Comparison of ENCODE assay signal across 15 cellular contexts in genomic region chr18:22517356-22517755, GRCh38.
DNase-seq lines count a peak whose midpoint lies in the region; ATAC-seq, FAIRE-seq and TF ChIP-seq lines count a peak whose summit lies in the region.
"Had no signal": no experiment of that assay in that cellular context is flagged by ENCODE, and none has a peak within 500 bp of the region (broad histone marks: within the 10 kb centered on the region; RNA-seq: fewer than 3 reads in every experiment).

No MANE protein-coding gene starts in this region.

- no peak overlapping the region for H3K9ac ChIP-seq in K562 (ENCODE audit: insufficient read depth in 1 of 2, low read depth in 2 of 2, low read length in 2 of 2)
- no peak overlapping the region for H3K9ac ChIP-seq in PC-3 (ENCODE audit: low read length)
- no peak overlapping the region for H3K9ac ChIP-seq in SK-N-SH

- H3K4me3 ChIP-seq in K562 (no peak overlapping the region), pancreas (no peak overlapping the region), PC-3 (ENCODE audit: low read length) (no peak overlapping the region), SK-N-SH (ENCODE audit: low read depth in 2 of 2, low read length in 1 of 2) (no peak overlapping the region)

- no peak overlapping the region for H3K4me2 ChIP-seq in K562 (ENCODE audit: insufficient read depth, low read length)
- no peak overlapping the region for H3K4me2 ChIP-seq in PC-3 (ENCODE audit: low read length)
- no peak overlapping the region for H3K4me2 ChIP-seq in SK-N-SH

- no peaks in the 10 kb centered on the region for H3K9me1 ChIP-seq in K562 (ENCODE audit: control insufficient read depth, insufficient read depth, low read length)

- in situ Hi-C loops in K562 (cut with MboI) = no loop called here

- WGBS in K562 (ENCODE audit: insufficient coverage, low coverage, missing lambda C conversion rate) = 38% methylated on average over 2 of the region's 2 CpGs
- whole genome bisulfite sequencing in pancreas, 2 donors = 58 to 66% methylated on average over 2 of the region's 2 CpGs
- WGBS in SK-N-SH (ENCODE audit: low lambda C conversion rate) = 29% methylated on average over 2 of the region's 2 CpGs

- H3K4me1 ChIP-seq in K562 (replicated peaks in 1 of 2; ENCODE audit: control insufficient read depth in 2 of 2, insufficient read depth in 2 of 2, low read length in 2 of 2) (no peaks in the 10 kb centered on the region), pancreas (no peaks in the 10 kb centered on the region), PC-3 (ENCODE audit: insufficient read depth, low read length) (no peaks in the 10 kb centered on the region), SK-N-SH (ENCODE audit: control insufficient read depth in 1 of 2, insufficient read depth in 2 of 2, low read depth in 1 of 2, low read length in 1 of 2) (no peaks in the 10 kb centered on the region)

- no peaks in the 10 kb centered on the region for H4K20me1 ChIP-seq in K562 (replicated peaks; ENCODE audit: control insufficient read depth, insufficient read depth, low read length)
- no peaks in the 10 kb centered on the region for H4K20me1 ChIP-seq in PC-3 (ENCODE audit: low read length)
- no peaks in the 10 kb centered on the region for H4K20me1 ChIP-seq in SK-N-SH (ENCODE audit: insufficient read depth)

- no peak for TF ChIP-seq POLR2A in K562 (conservative IDR thresholded peaks at IDR 0.05)

- no peak overlapping the region for H3K27ac ChIP-seq in K562 (ENCODE audit: extremely low read depth, low read depth, low read length)
- no peak overlapping the region for H3K27ac ChIP-seq in pancreas
- H3K27ac ChIP-seq in PC-3 (ENCODE audit: low read length) = no peak overlapping the region
- no peak overlapping the region for H3K27ac ChIP-seq in SK-N-SH (ENCODE audit: low read depth in 2 of 2, low read length in 1 of 2)

- ATAC-seq in K562 (no peak), left ventricle myocardium superior (peak; percentile 65), pancreas (peak in 3 of 4 donors; percentile 51 to 81 (median 71)), PC-3 (no peak)

- H3K9me2 ChIP-seq in PC-3 (replicated peaks; ENCODE audit: low read length) (no peaks in the 10 kb centered on the region), SK-N-SH (0 out of 2 replicates have a peak, but pooled peaks cover 2% of the 10 kb centered on the region)

- TF ChIP-seq RAD21 in K562 (CRISPR knock-in tag; conservative IDR thresholded peaks at IDR 0.05 in 1 of 2, IDR thresholded peaks at IDR 0.05 in 1 of 2) = no peak
- TF ChIP-seq RAD21 in SK-N-SH (IDR thresholded peaks at IDR 0.05; ENCODE audit: low read length) = no peak

- no peaks in the 10 kb centered on the region for H3K79me2 ChIP-seq in K562 (ENCODE audit: control insufficient read depth, insufficient read depth, low read length)
- H3K79me2 ChIP-seq in PC-3 (ENCODE audit: low read length) = no peaks in the 10 kb centered on the region
- H3K79me2 ChIP-seq in SK-N-SH (ENCODE audit: insufficient read depth) = no peaks in the 10 kb centered on the region

- H3K36me3 ChIP-seq in K562 (ENCODE audit: control insufficient read depth, insufficient read depth, low read length) = no peaks in the 10 kb centered on the region
- H3K36me3 ChIP-seq in pancreas = no peaks in the 10 kb centered on the region
- H3K36me3 ChIP-seq in PC-3 (ENCODE audit: low read depth, low read length) = no peaks in the 10 kb centered on the region
- H3K36me3 ChIP-seq in SK-N-SH (replicated peaks in 1 of 2; ENCODE audit: control insufficient read depth in 1 of 2, insufficient read depth in 2 of 2, low read length in 1 of 2) = no peaks in the 10 kb centered on the region

- TF ChIP-seq CTCF in K562 (IDR thresholded peaks at IDR 0.05 in 2 of 3, conservative IDR thresholded peaks at IDR 0.05 in 1 of 3; ENCODE audit: insufficient read depth in 2 of 3, low read depth in 1 of 3, low read length in 3 of 3) = no peak
- no peak for TF ChIP-seq CTCF in pancreas (IDR thresholded peaks at IDR 0.05)
- TF ChIP-seq CTCF in PC-3 (conservative IDR thresholded peaks at IDR 0.05; ENCODE audit: low read depth, low read length) = no peak
- TF ChIP-seq CTCF in SK-N-SH (IDR thresholded peaks at IDR 0.05) = no peak

- POLR2A ChIA-PET in K562 (lab: Yijun Ruan, JAX) = no interaction called here
- POLR2A ChIA-PET in PC-3 (lab: Charles Lee; ENCODE audit: unreplicated experiment) = no interaction called here
- POLR2A ChIA-PET in SK-N-SH (lab: Yijun Ruan, JAX) = no interaction called here

- CTCF ChIA-PET in K562 (lab: Yijun Ruan, JAX; ENCODE audit: low intra/inter-chr PET ratio) (no interaction called here), PC-3 (lab: Charles Lee) (no interaction called here), SK-N-SH (lab: Yijun Ruan, JAX) (no interaction called here)

- BruUV-seq in K562 (replicated peaks; lab: Mats Ljungman, UMichigan) = no TSS peak
- no TSS peak for BruUV-seq in PC-3 (replicated peaks; lab: Mats Ljungman, UMichigan)

- FAIRE-seq in K562 (lab: Jason Lieb, UNC) = no peak
- FAIRE-seq in pancreas (lab: Jason Lieb, UNC) = no peak
- FAIRE-seq: H54 had no signal

- peak; percentile 9 for DNase-seq in HuH-7.5 (ENCODE audit: low spot score)
- no peak for DNase-seq in K562 (ENCODE audit: extremely low read depth in 1 of 4, low spot score in 3 of 4)
- no peak for DNase-seq in left ventricle myocardium superior
- DNase-seq in pancreas = no peak
- no peak for DNase-seq in PC-3
- DNase-seq in SK-N-SH = no peak
- DNase-seq in cerebellar cortex (ENCODE audit: low spot score) = no peak
- DNase-seq: COR-L47, DMS153, NCI-H1105 treated with DMSO at 0.1 percent for 48 hours, NCI-H1694 treated with DMSO at 0.1 percent for 48 hours, NCI-H2107, NCI-H2227 treated with DMSO at 0.1 percent for 48 hours, NCI-H524 had no signal

- intact Hi-C loops in K562 (cut with micrococcal nuclease) = no loop called here
- intact Hi-C loops in left ventricle myocardium superior (cut with micrococcal nuclease) = no loop called here
- intact Hi-C loops in pancreas (cut with DNase I) = no loop called here
- intact Hi-C loops in PC-3 (cut with micrococcal nuclease) = no loop called here

- no peaks in the 10 kb centered on the region for H3K9me3 ChIP-seq in K562 (replicated peaks; ENCODE audit: control insufficient read depth, insufficient read depth, low read depth, low read length)
- H3K9me3 ChIP-seq in pancreas = no peaks in the 10 kb centered on the region
- no peaks in the 10 kb centered on the region for H3K9me3 ChIP-seq in PC-3 (ENCODE audit: low read length)
- H3K9me3 ChIP-seq in SK-N-SH = no peaks in the 10 kb centered on the region

- H3F3A ChIP-seq in PC-3 (ENCODE audit: low read length, unreplicated experiment) = no peaks in the 10 kb centered on the region
- H3F3A ChIP-seq in SK-N-SH (replicated peaks; ENCODE audit: insufficient read depth) = no peaks in the 10 kb centered on the region

- H3K27me3 ChIP-seq in K562 (ENCODE audit: control insufficient read depth in 2 of 2, insufficient read depth in 2 of 2, low read length in 2 of 2) (peaks cover 0 to 8% of the 10 kb centered on the region in 2 experiments; a peak in 2 of 5 replicates), pancreas (no peaks in the 10 kb centered on the region), PC-3 (ENCODE audit: low read length) (no peaks in the 10 kb centered on the region), SK-N-SH (ENCODE audit: insufficient read depth) (peaks cover 33% of the 10 kb centered on the region)

- no peak overlapping the region for H2AFZ ChIP-seq in K562 (ENCODE audit: low read depth, low read length)
- H2AFZ ChIP-seq in PC-3 (ENCODE audit: low read length) = no peak overlapping the region
- H2AFZ ChIP-seq in SK-N-SH (ENCODE audit: low read depth) = no peak overlapping the region

- TF ChIP-seq EP300 in K562 (IDR thresholded peaks at IDR 0.05; ENCODE audit: low read length) (no peak), SK-N-SH (IDR thresholded peaks at IDR 0.05; ENCODE audit: borderline replicate concordance in 1 of 2, low read depth in 1 of 2, low read length in 1 of 2) (no peak)

TF ChIP-seq in K562, 482 proteins besides CTCF, POLR2A, EP300 and RAD21 (continues in another document):
- TF ChIP-seq ZNF561 (CRISPR knock-in tag; conservative IDR thresholded peaks at IDR 0.05) (no peak), MLLT1 (IDR thresholded peaks at IDR 0.05) (no peak), BHLHE40 (IDR thresholded peaks at IDR 0.05; ENCODE audit: low read length) (no peak), CHD4 (IDR thresholded peaks at IDR 0.05; ENCODE audit: insufficient read depth, insufficient replicate concordance, low read depth, low read length, poor library complexity, severe bottlenecking) (no peak), TAF1 (IDR thresholded peaks at IDR 0.05; ENCODE audit: control insufficient read depth, extremely low read depth, insufficient read depth, low read length, severe bottlenecking) (no peak)

TF ChIP-seq in SK-N-SH, 30 proteins besides CTCF, POLR2A, EP300 and RAD21:
- TF ChIP-seq SMC3 (IDR thresholded peaks at IDR 0.05; ENCODE audit: low read depth, low read length) (no peak), EZH2phosphoT487 (IDR thresholded peaks at IDR 0.05; ENCODE audit: borderline replicate concordance, low read depth) (no peak), IRF3 (IDR thresholded peaks at IDR 0.05; ENCODE audit: low read depth, low read length) (no peak), GATA2 (CRISPR knock-in tag; IDR thresholded peaks at IDR 0.05) (no peak), RFX5 (IDR thresholded peaks at IDR 0.05; ENCODE audit: low read length) (no peak), FOXM1 (IDR thresholded peaks at IDR 0.05; ENCODE audit: low read depth) (no peak), RCOR1 (IDR thresholded peaks at IDR 0.05; ENCODE audit: low read length) (no peak), MAX (IDR thresholded peaks at IDR 0.05; ENCODE audit: low read depth) (no peak), RXRA (IDR thresholded peaks at IDR 0.05; ENCODE audit: borderline replicate concordance, low read depth) (no peak), TEAD4 (IDR thresholded peaks at IDR 0.05; ENCODE audit: borderline replicate concordance, insufficient read depth) (no peak), YY1 (IDR thresholded peaks at IDR 0.05; ENCODE audit: low read depth) (no peak), TAF1 (IDR thresholded peaks at IDR 0.05; ENCODE audit: borderline replicate concordance, low read depth, low read length) (no peak), TCF12 (IDR thresholded peaks at IDR 0.05) (no peak)

Comparison
In these comparisons a context has a peak if more than half of its experiments do, and no peak if none do; other contexts are left out.
1. ATAC-seq: peak in left ventricle myocardium superior (single experiment) and pancreas (3 of 4); none in K562 (single experiment) and PC-3 (single experiment).